1 cellular context compared by ENCODE assay signal in the genomic region with DNA sequence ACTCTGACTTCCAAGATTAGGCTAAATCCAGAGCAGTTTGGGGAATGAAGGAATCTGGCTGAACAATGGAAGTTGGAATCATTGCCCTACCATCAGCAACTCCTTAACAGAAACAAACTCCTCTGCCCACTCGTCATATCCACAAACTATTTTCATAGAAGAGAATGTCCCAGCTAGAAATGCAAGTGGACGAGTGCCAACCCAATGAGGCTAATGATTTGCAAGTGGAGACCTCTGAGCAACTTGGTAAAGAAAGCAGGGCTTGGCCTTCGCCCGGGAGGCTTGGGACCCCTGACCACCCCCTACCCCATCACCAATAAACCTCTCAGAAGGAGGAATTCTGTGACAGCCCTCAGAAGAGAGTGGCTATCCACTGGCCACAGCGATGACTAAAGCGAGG.
TF ChIP-seq lines count a peak whose summit lies in the region.

No MANE protein-coding gene starts in this region.

TF ChIP-seq in SK-N-SH, 30 proteins besides CTCF, POLR2A, EP300 and RAD21 (continued from another document):
- TF ChIP-seq, protein P1, sequence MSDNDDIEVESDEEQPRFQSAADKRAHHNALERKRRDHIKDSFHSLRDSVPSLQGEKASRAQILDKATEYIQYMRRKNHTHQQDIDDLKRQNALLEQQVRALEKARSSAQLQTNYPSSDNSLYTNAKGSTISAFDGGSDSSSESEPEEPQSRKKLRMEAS (IDR thresholded peaks at IDR 0.05; ENCODE audit: low read depth) = no peak
- TF ChIP-seq NFIC (IDR thresholded peaks at IDR 0.05; ENCODE audit: borderline replicate concordance) = no peak
- no peak for TF ChIP-seq FOXM1 (IDR thresholded peaks at IDR 0.05; ENCODE audit: low read depth)
- no peak for TF ChIP-seq MXI1 (IDR thresholded peaks at IDR 0.05; ENCODE audit: low read depth, low read length)
- TF ChIP-seq, protein P2, sequence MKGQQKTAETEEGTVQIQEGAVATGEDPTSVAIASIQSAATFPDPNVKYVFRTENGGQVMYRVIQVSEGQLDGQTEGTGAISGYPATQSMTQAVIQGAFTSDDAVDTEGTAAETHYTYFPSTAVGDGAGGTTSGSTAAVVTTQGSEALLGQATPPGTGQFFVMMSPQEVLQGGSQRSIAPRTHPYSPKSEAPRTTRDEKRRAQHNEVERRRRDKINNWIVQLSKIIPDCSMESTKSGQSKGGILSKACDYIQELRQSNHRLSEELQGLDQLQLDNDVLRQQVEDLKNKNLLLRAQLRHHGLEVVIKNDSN (IDR thresholded peaks at IDR 0.05; ENCODE audit: borderline replicate concordance, low read depth) = no peak
- no peak for TF ChIP-seq ELF1 (IDR thresholded peaks at IDR 0.05)
- TF ChIP-seq POLR2AphosphoS5 (IDR thresholded peaks at IDR 0.05; ENCODE audit: low read depth, low read length) = no peak
- TF ChIP-seq EZH2phosphoT487 (IDR thresholded peaks at IDR 0.05; ENCODE audit: borderline replicate concordance, low read depth) = no peak
- no peak for TF ChIP-seq RCOR1 (IDR thresholded peaks at IDR 0.05; ENCODE audit: low read length)
- no peak for TF ChIP-seq GATA2 (CRISPR knock-in tag; IDR thresholded peaks at IDR 0.05)
- no peak for TF ChIP-seq TEAD4 (IDR thresholded peaks at IDR 0.05; ENCODE audit: borderline replicate concordance, insufficient read depth)
- TF ChIP-seq MEF2A (IDR thresholded peaks at IDR 0.05; ENCODE audit: borderline replicate concordance, low read depth) = no peak
